Comparison of ENCODE assay signal across 32 cellular contexts in genomic region chr9:123552530-123552929, GRCh38.
"Had no signal": no experiment of that assay in that cellular context is flagged by ENCODE, and none has a peak within 500 bp of the region (broad histone marks: within the 10 kb centered on the region; RNA-seq: fewer than 3 reads in every experiment).

No MANE protein-coding gene starts in this region.

- H3K27ac ChIP-seq: adrenal gland, body of pancreas, brain microvascular endothelial cell, breast epithelium, VCaP had no signal

- H3K9me3 ChIP-seq: adrenal gland, body of pancreas, breast epithelium had no signal

- ATAC-seq: activated CD8-positive, alpha-beta T cell treated with anti-CD3 and anti-CD28 coated beads for 36 hours; activated naive CD4-positive, alpha-beta T cell treated with anti-CD3 and anti-CD28 coated beads, Interleukin-2, amount 50 U/mL, for 72 hours; activated T-cell treated with anti-CD3 and anti-CD28 coated beads, Interleukin-2, amount 50 U/mL, for 4 hours; activated T-cell treated with anti-CD3 and anti-CD28 coated beads, Interleukin-2, amount 50 U/mL, for 72 hours; activated T-helper 17 cell treated with anti-CD3 and anti-CD28 coated beads, Interleukin-2, amount 50 U/mL, for 72 hours; body of pancreas had no signal

- H3K4me1 ChIP-seq: body of pancreas, breast epithelium had no signal

- H3K36me3 ChIP-seq: brain microvascular endothelial cell, breast epithelium had no signal

- H3K4me3 ChIP-seq: adrenal gland, body of pancreas, breast epithelium had no signal

- H3K27me3 ChIP-seq: adrenal gland, body of pancreas, brain microvascular endothelial cell, breast epithelium had no signal

- DNase-seq: activated B cell treated with CpG ODN at 0.5 μM for 24 hours; activated CD4-positive, alpha-beta memory T cell treated with anti-CD3 and anti-CD28 coated beads for 36 hours; activated CD4-positive, alpha-beta T cell treated with anti-CD3 and anti-CD28 coated beads for 4 hours; activated CD4-positive, alpha-beta T cell treated with anti-CD3 and anti-CD28 coated beads, Interleukin-2, amount 10 ng/mL, durations not matched to agents 24 days and 14 days; activated CD4-positive, alpha-beta T cell treated with anti-CD3 and anti-CD28 coated beads, Interleukin-2, amount 50 U/mL, for 1 hour; activated CD4-positive, alpha-beta T cell treated with anti-CD3 and anti-CD28 coated beads, Interleukin-2, amount 50 U/mL, for 4 hours; activated CD4-positive, CD25-positive, alpha-beta regulatory T cell treated with anti-CD3 and anti-CD28 coated beads, Interleukin-2, amount 50 U/mL, for 72 hours; activated CD8-positive, alpha-beta memory T cell treated with anti-CD3 and anti-CD28 coated beads, Interleukin-2, amount 50 U/mL, for 4 hours; activated CD8-positive, alpha-beta T cell treated with anti-CD3 and anti-CD28 coated beads for 36 hours; activated effector memory CD4-positive, alpha-beta T cell treated with anti-CD3 and anti-CD28 coated beads, Interleukin-2, amount 50 U/mL, for 16 hours; activated gamma-delta T cell treated with Interleukin-2 at 50 U/mL for 16 hours; activated naive CD4-positive, alpha-beta T cell; activated naive CD4-positive, alpha-beta T cell treated with anti-CD3 and anti-CD28 coated beads for 36 hours; activated naive CD4-positive, alpha-beta T cell treated with anti-CD3 and anti-CD28 coated beads, Interleukin-2, amount 50 U/mL, for 16 hours; activated naive CD8-positive, alpha-beta T cell treated with anti-CD3 and anti-CD28 coated beads for 36 hours; activated T-cell treated with anti-CD3 and anti-CD28 coated beads for 4 hours; activated T-cell treated with anti-CD3 and anti-CD28 coated beads, Interleukin-2, amount 50 U/mL, for 1 hour; activated T-cell treated with anti-CD3 and anti-CD28 coated beads, Interleukin-2, amount 50 U/mL, for 4 hours; activated T-cell treated with anti-CD3 and anti-CD28 coated beads, Interleukin-2, amount 50 U/mL, for 72 hours; adrenal gland; amniotic stem cell; aorta; body of pancreas; brain microvascular endothelial cell; cerebellar nuclear complex; T-helper 1 cell; T-helper 2 cell; T-helper 9 cell had no signal
